8 cellular contexts compared by ENCODE assay signal in genomic region chr1:226549094-226549936, GRCh38. TPM values are rescaled to one million over a fixed set of nuclear protein-coding genes. Genes with fewer than 3 reads are reported as not detected.
DNase-seq lines count a peak whose midpoint lies in the region; ATAC-seq and TF ChIP-seq lines count a peak whose summit lies in the region.

No MANE protein-coding gene starts in this region.

- H3K9me3 Mint-ChIP-seq in naive thymus-derived CD8-positive, alpha-beta T cell: no peaks in the 10 kb centered on the region

- ATAC-seq in naive thymus-derived CD8-positive, alpha-beta T cell: peak; percentile 29 to 35
- ATAC-seq in GM21723 (IDR thresholded peaks at IDR 0.05; ENCODE audit: unreplicated experiment): no peak
- no peak for ATAC-seq in GM21786 (IDR thresholded peaks at IDR 0.05; ENCODE audit: unreplicated experiment)
- no peak for ATAC-seq in HG02588 (IDR thresholded peaks at IDR 0.05; ENCODE audit: unreplicated experiment)

- H3K27me3 Mint-ChIP-seq in naive thymus-derived CD8-positive, alpha-beta T cell: peaks cover 7 to 62% (median 28%) of the 10 kb centered on the region in 5 donors

- no peaks in the 10 kb centered on the region for H3K9me2 ChIP-seq in DOHH2 (replicated peaks; ENCODE audit: control insufficient read depth, low read length)

- H3K79me2 ChIP-seq in DOHH2 (ENCODE audit: control insufficient read depth, low read length): no peaks in the 10 kb centered on the region

- H3F3A ChIP-seq in DOHH2 (ENCODE audit: control insufficient read depth, insufficient read depth): no peaks in the 10 kb centered on the region

- no peaks in the 10 kb centered on the region for H3K36me3 Mint-ChIP-seq in naive thymus-derived CD8-positive, alpha-beta T cell

- POLR2A ChIA-PET in naive thymus-derived CD8-positive, alpha-beta T cell (lab: Charles Lee): interaction anchor here (1.3 to 2.4 kb wide), 2 partner anchors 105 to 125 kb away, joined by 7 to 9 read pairs; no protein-coding TSS in a partner anchor

- TF ChIP-seq CTCF in DOHH2 (IDR thresholded peaks at IDR 0.05; ENCODE audit: low read depth, low read length, poor library complexity, severe bottlenecking): no peak

- H3K27me3 ChIP-seq in DOHH2 (ENCODE audit: control insufficient read depth, low read length): peaks cover 67% of the 10 kb centered on the region

- H3K4me3 Mint-ChIP-seq in naive thymus-derived CD8-positive, alpha-beta T cell: peak overlapping the region; percentile 69 to 92 (median 86)

- H3K4me2 ChIP-seq in DOHH2 (ENCODE audit: low read length): peak overlapping the region; percentile 78

- H3K4me3 ChIP-seq in DOHH2 (ENCODE audit: low read length): peak overlapping the region; percentile 62

- DNase-seq in NCI-H146 treated with DMSO at 0.1 percent for 48 hours (lab: John Stamatoyannopoulos, UW; ENCODE audit: unreplicated experiment): peak; percentile 12
- peak; percentile 10 for DNase-seq in cerebellum (ENCODE audit: low spot score)
- DNase-seq in naive thymus-derived CD8-positive, alpha-beta T cell: peak in 5 of 10 donors; percentile 8 to 26 (median 21)
- no peak for DNase-seq in DMS79 (lab: John Stamatoyannopoulos, UW)

- no peaks in the 10 kb centered on the region for H3K36me3 ChIP-seq in DOHH2 (ENCODE audit: control insufficient read depth, low read length)

- no peak overlapping the region for H3K27ac ChIP-seq in DOHH2 (ENCODE audit: low read depth, low read length)

- H3K9me3 ChIP-seq in DOHH2 (ENCODE audit: control insufficient read depth, insufficient read depth, low read length): no peaks in the 10 kb centered on the region

- peaks cover 14 to 23% (median 19%) of the 10 kb centered on the region in 4 donors for H3K4me1 Mint-ChIP-seq in naive thymus-derived CD8-positive, alpha-beta T cell

- no peak overlapping the region for H3K27ac Mint-ChIP-seq in naive thymus-derived CD8-positive, alpha-beta T cell

- peaks cover 22% of the 10 kb centered on the region for H3K4me1 ChIP-seq in DOHH2 (ENCODE audit: control insufficient read depth, low read length)

- no peaks in the 10 kb centered on the region for H4K20me1 ChIP-seq in DOHH2 (ENCODE audit: control insufficient read depth, insufficient read depth, low read depth, low read length)

RNA-seq across cellular contexts. Expression of gene STUM, which starts 0.8 kb away (rescaled TPM):
- 24.0 TPM for total RNA-seq in cerebellum
- under 1 TPM; 0.14 to 0.65 TPM for total RNA-seq in naive thymus-derived CD8-positive, alpha-beta T cell
- not detected for polyA plus RNA-seq in naive thymus-derived CD8-positive, alpha-beta T cell

Comparison
In these comparisons a context has a peak if more than half of its experiments do, and no peak if none do; other contexts are left out.
1. ATAC-seq: peak in naive thymus-derived CD8-positive, alpha-beta T cell (2 of 2); none in GM21723 (single experiment), GM21786 (single experiment) and HG02588 (single experiment).
2. RNA of gene STUM, which starts 0.8 kb away (total RNA-seq): 24.0 TPM in cerebellum (single experiment); 0.14 to 0.65 TPM in naive thymus-derived CD8-positive, alpha-beta T cell; every median in the first group is over 10 times any median in the second.